ENCODE assay signal across 12 cellular contexts in genomic region chr5:131064669-131065371, GRCh38.
DNase-seq lines count a peak whose midpoint lies in the region.
"Had no signal": no experiment of that assay in that cellular context is flagged by ENCODE, and none has a peak within 500 bp of the region (broad histone marks: within the 10 kb centered on the region; RNA-seq: fewer than 3 reads in every experiment).

No MANE protein-coding gene starts in this region.

- H3K4me3 ChIP-seq in BLaER1 = no peak overlapping the region
- no peak overlapping the region for H3K4me3 ChIP-seq in Jurkat, Clone E6-1 (ENCODE audit: low read length)
- no peak overlapping the region for H3K4me3 ChIP-seq in mesenchymal stem cell (ENCODE audit: insufficient read depth in 1 of 2, low read depth in 1 of 2, low read length in 2 of 2)
- H3K4me3 ChIP-seq in SJCRH30 = no peak overlapping the region
- H3K4me3 ChIP-seq: PC-9 had no signal

- H3K9me3 ChIP-seq in BLaER1 (peaks cover 35% of the 10 kb centered on the region), mesenchymal stem cell (ENCODE audit: control insufficient read depth, low read length) (peaks cover 6% of the 10 kb centered on the region), SJCRH30 (replicated peaks) (no peaks in the 10 kb centered on the region)

- peak overlapping the region; percentile 4 for H3K4me3 Mint-ChIP-seq in activated T-helper 1 cell treated with anti-CD3 and anti-CD28 coated beads, Interleukin-12 subunit alpha, Interleukin-12 subunit beta, Interleukin-2, Interleukin-4 antibody, amounts not matched to agents 30 ng/mL and 10 ng/mL and 1 ng/mL, durations not matched to agents 14 hours and 24 hours and 36 hours
- H3K4me3 Mint-ChIP-seq: endodermal cell had no signal

- H3K14ac ChIP-seq in mesenchymal stem cell (ENCODE audit: low read length in 2 of 2) = no peak overlapping the region

- 0 out of 2 replicates have a peak overlapping the region, but pooled peaks have one; percentile 18 for H3K27ac ChIP-seq in BLaER1
- H3K27ac ChIP-seq in mesenchymal stem cell (ENCODE audit: low read length, poor library complexity, severe bottlenecking) = no peak overlapping the region
- H3K27ac ChIP-seq in SJCRH30 = no peak overlapping the region
- H3K27ac ChIP-seq: PC-9 had no signal

- peaks cover 47% of the 10 kb centered on the region for H3K4me1 Mint-ChIP-seq in activated T-helper 1 cell treated with anti-CD3 and anti-CD28 coated beads, Interleukin-12 subunit alpha, Interleukin-12 subunit beta, Interleukin-2, Interleukin-4 antibody, amounts not matched to agents 30 ng/mL and 10 ng/mL and 1 ng/mL, durations not matched to agents 14 hours and 24 hours and 36 hours (ENCODE audit: low read depth)
- H3K4me1 Mint-ChIP-seq: endodermal cell had no signal

- DNase-seq in DMS79 (lab: John Stamatoyannopoulos, UW) (peak; percentile 13), mesenchymal stem cell (no peak), NCI-H748 treated with DMSO at 0.1 percent for 48 hours (lab: John Stamatoyannopoulos, UW) (no peak), LoVo (ENCODE audit: low spot score) (no peak), SJCRH30 (no peak)
- DNase-seq in Jurkat, Clone E6-1 (ENCODE audit: low read depth, low spot score) = peak; percentile 27
- peak; percentile 8 for DNase-seq in activated T-helper 1 cell treated with anti-CD3 and anti-CD28 coated beads, Interleukin-12 subunit alpha, Interleukin-12 subunit beta, Interleukin-2, Interleukin-4 antibody, amounts not matched to agents 30 ng/mL and 10 ng/mL and 1 ng/mL, durations not matched to agents 14 hours and 24 hours and 36 hours (ENCODE audit: low spot score)
- DNase-seq: endodermal cell, NCI-H2081 treated with DMSO at 0.1 percent for 48 hours, PC-9, retina had no signal

- H3K23ac ChIP-seq in mesenchymal stem cell (ENCODE audit: low read length in 2 of 2) = no peak overlapping the region

- H2AK5ac ChIP-seq in mesenchymal stem cell (ENCODE audit: low read length, severe bottlenecking) = no peak overlapping the region

- H3K4me1 ChIP-seq in BLaER1 = peaks cover 36% of the 10 kb centered on the region
- H3K4me1 ChIP-seq in mesenchymal stem cell (ENCODE audit: control insufficient read depth, insufficient read depth, low read depth, low read length) = no peaks in the 10 kb centered on the region
- H3K4me1 ChIP-seq in SJCRH30 = no peaks in the 10 kb centered on the region

- H3K4me2 ChIP-seq in BLaER1 (peak overlapping the region; percentile 22; the same call in 1 of the 2 replicates), mesenchymal stem cell (ENCODE audit: low read length, poor library complexity, severe bottlenecking) (no peak overlapping the region)
- H3K4me2 ChIP-seq: PC-9 had no signal

- H3K27me3 ChIP-seq in BLaER1 = no peaks in the 10 kb centered on the region
- no peaks in the 10 kb centered on the region for H3K27me3 ChIP-seq in mesenchymal stem cell (ENCODE audit: control insufficient read depth in 1 of 2, insufficient read depth in 1 of 2, low read length in 2 of 2)
- no peaks in the 10 kb centered on the region for H3K27me3 ChIP-seq in SJCRH30

- no peak overlapping the region for H3K18ac ChIP-seq in mesenchymal stem cell (ENCODE audit: low read depth in 1 of 2, low read length in 2 of 2)

- H2BK120ac ChIP-seq in mesenchymal stem cell (ENCODE audit: low read depth, low read length) = no peak overlapping the region

- H3K27me3 Mint-ChIP-seq in activated T-helper 1 cell treated with anti-CD3 and anti-CD28 coated beads, Interleukin-12 subunit alpha, Interleukin-12 subunit beta, Interleukin-2, Interleukin-4 antibody, amounts not matched to agents 30 ng/mL and 10 ng/mL and 1 ng/mL, durations not matched to agents 14 hours and 24 hours and 36 hours (ENCODE audit: insufficient read depth) = no peaks in the 10 kb centered on the region

- intact Hi-C loops in activated T-helper 1 cell treated with anti-CD3 and anti-CD28 coated beads, Interleukin-12 subunit alpha, Interleukin-12 subunit beta, Interleukin-2, Interleukin-4 antibody, amounts not matched to agents 30 ng/mL and 10 ng/mL and 1 ng/mL, durations not matched to agents 14 hours and 24 hours and 36 hours (cut with micrococcal nuclease) = loop anchor here (5.0 kb wide), 2 partner anchors 97 to 332 kb away; no protein-coding TSS in a partner anchor

- no peak overlapping the region for H4K91ac ChIP-seq in mesenchymal stem cell (ENCODE audit: low read length)

- no peak overlapping the region for H2BK15ac ChIP-seq in mesenchymal stem cell (ENCODE audit: low read depth, poor library complexity, severe bottlenecking)

- H2BK5ac ChIP-seq in mesenchymal stem cell (ENCODE audit: low read depth, low read length, poor library complexity, severe bottlenecking) = no peak overlapping the region

- peak overlapping the region; percentile 66 for H3K27ac Mint-ChIP-seq in activated T-helper 1 cell treated with anti-CD3 and anti-CD28 coated beads, Interleukin-12 subunit alpha, Interleukin-12 subunit beta, Interleukin-2, Interleukin-4 antibody, amounts not matched to agents 30 ng/mL and 10 ng/mL and 1 ng/mL, durations not matched to agents 14 hours and 24 hours and 36 hours
- H3K27ac Mint-ChIP-seq: endodermal cell had no signal

- H3K36me3 ChIP-seq in BLaER1 (peaks cover 8% of the 10 kb centered on the region; the same call in 1 of the 2 replicates), mesenchymal stem cell (ENCODE audit: control insufficient read depth in 1 of 2, insufficient read depth in 2 of 2, low read depth in 1 of 2, low read length in 2 of 2) (no peaks in the 10 kb centered on the region), SJCRH30 (no peaks in the 10 kb centered on the region)

- H3K9me3 Mint-ChIP-seq in activated T-helper 1 cell treated with anti-CD3 and anti-CD28 coated beads, Interleukin-12 subunit alpha, Interleukin-12 subunit beta, Interleukin-2, Interleukin-4 antibody, amounts not matched to agents 30 ng/mL and 10 ng/mL and 1 ng/mL, durations not matched to agents 14 hours and 24 hours and 36 hours = peaks cover 36% of the 10 kb centered on the region

- H2AFZ ChIP-seq in mesenchymal stem cell (ENCODE audit: low read depth, low read length) = no peak overlapping the region
- H2AFZ ChIP-seq: PC-9 had no signal

- H2BK12ac ChIP-seq in mesenchymal stem cell (ENCODE audit: low read length in 2 of 2) = no peak overlapping the region

- H3K36me3 Mint-ChIP-seq in activated T-helper 1 cell treated with anti-CD3 and anti-CD28 coated beads, Interleukin-12 subunit alpha, Interleukin-12 subunit beta, Interleukin-2, Interleukin-4 antibody, amounts not matched to agents 30 ng/mL and 10 ng/mL and 1 ng/mL, durations not matched to agents 14 hours and 24 hours and 36 hours (ENCODE audit: low read depth) = peaks cover 15% of the 10 kb centered on the region

- H3K79me1 ChIP-seq in mesenchymal stem cell (replicated peaks; ENCODE audit: low read length, poor library complexity, severe bottlenecking) = no peaks in the 10 kb centered on the region

- H4K8ac ChIP-seq in mesenchymal stem cell (ENCODE audit: low read length) = no peak overlapping the region

- no peak overlapping the region for H3K4ac ChIP-seq in mesenchymal stem cell (ENCODE audit: low read depth in 1 of 2, low read length in 2 of 2)

- H4K20me1 ChIP-seq in BLaER1 = no peaks in the 10 kb centered on the region

- H3K9ac ChIP-seq in BLaER1 = no peak overlapping the region
- H3K9ac ChIP-seq in mesenchymal stem cell (ENCODE audit: low read length) = no peak overlapping the region

Comparison
In these comparisons a context has a peak if more than half of its experiments do, and no peak if none do; other contexts are left out.
1. DNase-seq: peak in DMS79 (single experiment), Jurkat, Clone E6-1 (single experiment) and activated T-helper 1 cell treated with anti-CD3 and anti-CD28 coated beads, Interleukin-12 subunit alpha, Interleukin-12 subunit beta, Interleukin-2, Interleukin-4 antibody, amounts not matched to agents 30 ng/mL and 10 ng/mL and 1 ng/mL, durations not matched to agents 14 hours and 24 hours and 36 hours (single experiment); none in mesenchymal stem cell (single experiment), NCI-H748 treated with DMSO at 0.1 percent for 48 hours (single experiment), LoVo (single experiment) and SJCRH30 (0 of 2).